Comparison of ENCODE assay signal across 8 cellular contexts in genomic region chr13:80454245-80454644, GRCh38.
DNase-seq lines count a peak whose midpoint lies in the region; ATAC-seq, FAIRE-seq and TF ChIP-seq lines count a peak whose summit lies in the region.

No MANE protein-coding gene starts in this region.

- H3K4me3 ChIP-seq in OCI-LY1 (ENCODE audit: low read depth, low read length, poor library complexity, severe bottlenecking): no peak overlapping the region

- no peaks in the 10 kb centered on the region for H3F3A ChIP-seq in OCI-LY1 (ENCODE audit: insufficient read depth, low read length)

- H3K9ac ChIP-seq in OCI-LY1 (ENCODE audit: low read length): no peak overlapping the region

- H3K36me3 Mint-ChIP-seq in naive B cell: no peaks in the 10 kb centered on the region

- peak overlapping the region; percentile 66 for H3K27ac ChIP-seq in OCI-LY1 (ENCODE audit: low read depth, low read length, poor library complexity, severe bottlenecking)

- H3K27ac Mint-ChIP-seq in naive B cell: peak overlapping the region; percentile 33 to 93 (median 76)

- peaks cover 0 to 2% (median 0%) of the 10 kb centered on the region in 7 donors for H3K9me3 Mint-ChIP-seq in naive B cell

- H2AFZ ChIP-seq in OCI-LY1 (ENCODE audit: low read length): no peak overlapping the region

- H3K4me2 ChIP-seq in OCI-LY1 (ENCODE audit: low read length): no peak overlapping the region

- H3K36me3 ChIP-seq in OCI-LY1 (ENCODE audit: insufficient read depth, low read length): no peaks in the 10 kb centered on the region

- H3K27me3 ChIP-seq in OCI-LY1 (ENCODE audit: insufficient read depth, low read length): no peaks in the 10 kb centered on the region

- FAIRE-seq in GM19239 (lab: Jason Lieb, UNC): peak; percentile 82
- no peak for FAIRE-seq in HTR-8/SVneo (lab: Jason Lieb, UNC)

- H3K79me2 ChIP-seq in OCI-LY1 (ENCODE audit: insufficient read depth, low read length): no peaks in the 10 kb centered on the region

- H3K27me3 Mint-ChIP-seq in naive B cell: peaks cover 0 to 5% (median 0%) of the 10 kb centered on the region in 3 donors

- H3K4me1 Mint-ChIP-seq in naive B cell: peaks cover 26 to 64% (median 49%) of the 10 kb centered on the region in 3 donors

- peak overlapping the region; percentile 31 to 62 (median 46) for H3K4me3 Mint-ChIP-seq in naive B cell

- TF ChIP-seq CTCF in OCI-LY1 (IDR thresholded peaks at IDR 0.05; ENCODE audit: low read length): no peak

- ATAC-seq in HG03039 (IDR thresholded peaks at IDR 0.05; ENCODE audit: unreplicated experiment) (peak; percentile 80), naive B cell (ENCODE audit: low read depth in 2 of 2) (peak; percentile 93)

- DNase-seq in GM19239 (ENCODE audit: insufficient read length, low spot score) (no peak), naive B cell (peak; percentile 80), SK-N-DZ (ENCODE audit: low spot score) (no peak), HTR-8/SVneo (ENCODE audit: insufficient read length, low spot score) (no peak), 8988T (no peak), epidermal melanocyte (ENCODE audit: insufficient read length, low spot score) (no peak)

- no peaks in the 10 kb centered on the region for H3K9me2 ChIP-seq in OCI-LY1 (ENCODE audit: low read depth, low read length)

- peaks cover 3% of the 10 kb centered on the region; the same call in 1 of the 2 replicates for H3K9me3 ChIP-seq in OCI-LY1 (ENCODE audit: low read length)

- peaks cover 12% of the 10 kb centered on the region for H3K4me1 ChIP-seq in OCI-LY1 (ENCODE audit: insufficient read depth, low read length, severe bottlenecking)

- H4K20me1 ChIP-seq in OCI-LY1 (ENCODE audit: insufficient read depth, low read length): no peaks in the 10 kb centered on the region
